In genomic region chr10:36030516-36030915, GRCh38 we compare ENCODE assay signal across 22 cellular contexts.
"Had no signal": no experiment of that assay in that cellular context is flagged by ENCODE, and none has a peak within 500 bp of the region (broad histone marks: within the 10 kb centered on the region; RNA-seq: fewer than 3 reads in every experiment).

No MANE protein-coding gene starts in this region.

- H3K27me3 ChIP-seq: ascending aorta, Peyer's patch had no signal

- ATAC-seq: activated CD8-positive, alpha-beta T cell treated with anti-CD3 and anti-CD28 coated beads, Interleukin-2, amount 10 ng/mL, durations not matched to agents 7 days and 5 days; T-helper 17 cell; WTC11 had no signal

- H3K9me3 ChIP-seq: ascending aorta, Peyer's patch had no signal

- H3K4me1 ChIP-seq: ascending aorta, Peyer's patch had no signal

- H3K27ac ChIP-seq: ascending aorta, Peyer's patch, RWPE1 had no signal

- H3K36me3 ChIP-seq: ascending aorta, Peyer's patch had no signal

- DNase-seq: activated CD4-positive, alpha-beta T cell treated with anti-CD3 and anti-CD28 coated beads for 48 hours; activated CD4-positive, alpha-beta T cell treated with anti-CD3 and anti-CD28 coated beads, Interleukin-2, amount 50 U/mL, for 4 hours; activated CD4-positive, CD25-positive, alpha-beta regulatory T cell treated with anti-CD3 and anti-CD28 coated beads, Interleukin-2, amount 50 U/mL, for 72 hours; activated CD8-positive, alpha-beta memory T cell treated with anti-CD3 and anti-CD28 coated beads, Interleukin-2, amount 50 U/mL, for 48 hours; activated CD8-positive, alpha-beta T cell treated with anti-CD3 and anti-CD28 coated beads, Interleukin-2, amount 10 ng/mL, durations not matched to agents 7 days and 5 days; activated naive CD4-positive, alpha-beta T cell; activated T-cell treated with anti-CD3 and anti-CD28 coated beads, Interleukin-2, amount 50 U/mL, for 1 hour; cerebellar nuclear complex; NCI-H1105 treated with DMSO at 0.1 percent for 48 hours; NCI-H1436 treated with DMSO at 0.1 percent for 48 hours; NCI-H187; NCI-H2081; NCI-H446; NCI-H524; OCI-M1; Peyer's patch; SHP77; T-helper 17 cell; T-helper 9 cell had no signal

- H3K4me3 ChIP-seq: ascending aorta, Peyer's patch had no signal
